In genomic region chr22:28983788-28984441, GRCh38 we compare ENCODE assay signal across 1 cellular context.
TF ChIP-seq lines count a peak whose summit lies in the region.

No MANE protein-coding gene starts in this region.

TF ChIP-seq in GM23338, 12 proteins besides CTCF, POLR2A, EP300 and RAD21 (continued from another document):
- TF ChIP-seq ZNF462 (CRISPR knock-in tag; IDR thresholded peaks at IDR 0.05) (no peak), CREB1 (CRISPR knock-in tag; IDR thresholded peaks at IDR 0.05; ENCODE audit: low read depth) (no peak), EZH2phosphoT487 (IDR thresholded peaks at IDR 0.05; ENCODE audit: unreplicated experiment) (no peak), EZH2 (IDR thresholded peaks at IDR 0.05; ENCODE audit: low read depth, unreplicated experiment) (no peak), STAT1 (IDR thresholded peaks at IDR 0.05; ENCODE audit: unreplicated experiment) (no peak), JUNB (IDR thresholded peaks at IDR 0.05; ENCODE audit: unreplicated experiment) (no peak), ZNF114 (CRISPR knock-in tag; IDR thresholded peaks at IDR 0.05) (no peak), NANOG (IDR thresholded peaks at IDR 0.05; ENCODE audit: borderline replicate concordance) (no peak)
